Comparison of ENCODE assay signal across 14 cellular contexts in genomic region chr1:114719424-114719787, GRCh38. TPM values are rescaled to one million over a fixed set of nuclear protein-coding genes. Genes with fewer than 3 reads are reported as not detected.
DNase-seq lines count a peak whose midpoint lies in the region; FAIRE-seq and TF ChIP-seq lines count a peak whose summit lies in the region.
"Had no signal": no experiment of that assay in that cellular context is flagged by ENCODE, and none has a peak within 500 bp of the region (broad histone marks: within the 10 kb centered on the region; RNA-seq: fewer than 3 reads in every experiment).

No MANE protein-coding gene starts in this region.

- no peak overlapping the region for H2BK120ac ChIP-seq in mesenchymal stem cell (ENCODE audit: low read depth, low read length)

- no peak overlapping the region for H4K8ac ChIP-seq in mesenchymal stem cell (ENCODE audit: low read length)

- FAIRE-seq in H54 (lab: Jason Lieb, UNC) (no peak), astrocyte (lab: Jason Lieb, UNC) (no peak)

- H3K4ac ChIP-seq in mesenchymal stem cell (ENCODE audit: low read depth in 1 of 2, low read length in 2 of 2) = no peak overlapping the region

- no peak overlapping the region for H2BK15ac ChIP-seq in mesenchymal stem cell (ENCODE audit: low read depth, poor library complexity, severe bottlenecking)

- TF ChIP-seq CTCF in astrocyte (IDR thresholded peaks at IDR 0.05; ENCODE audit: insufficient read depth, low read depth, low read length) = no peak
- TF ChIP-seq CTCF in SK-N-SH (IDR thresholded peaks at IDR 0.05) = no peak

- H3K36me3 ChIP-seq in CD4-positive, alpha-beta memory T cell (ENCODE audit: insufficient read depth, low read length) = peaks cover 58% of the 10 kb centered on the region
- H3K36me3 ChIP-seq in astrocyte (ENCODE audit: insufficient read depth, low read length) = peaks cover 63% of the 10 kb centered on the region
- H3K36me3 ChIP-seq in mesenchymal stem cell (ENCODE audit: control insufficient read depth in 1 of 2, insufficient read depth in 2 of 2, low read depth in 1 of 2, low read length in 2 of 2) = peaks cover 20 to 76% of the 10 kb centered on the region in 2 experiments
- H3K36me3 ChIP-seq in SK-N-SH (replicated peaks in 1 of 2; ENCODE audit: control insufficient read depth in 1 of 2, insufficient read depth in 2 of 2, low read length in 1 of 2) = peaks cover 70 to 72% of the 10 kb centered on the region in 2 experiments

- no peak overlapping the region for H3K4me3 ChIP-seq in CD4-positive, alpha-beta memory T cell (ENCODE audit: low read length in 2 of 2)
- no peak overlapping the region for H3K4me3 ChIP-seq in astrocyte (ENCODE audit: insufficient read depth, low read depth, low read length)
- no peak overlapping the region for H3K4me3 ChIP-seq in mesenchymal stem cell (ENCODE audit: insufficient read depth in 1 of 2, low read depth in 1 of 2, low read length in 2 of 2)
- H3K4me3 ChIP-seq in SK-N-SH (ENCODE audit: low read depth in 2 of 2, low read length in 1 of 2) = no peak overlapping the region

- intact Hi-C loops in CD4-positive, alpha-beta memory T cell (cut with micrococcal nuclease) = no loop called here

- no peak overlapping the region for H3K18ac ChIP-seq in mesenchymal stem cell (ENCODE audit: low read depth in 1 of 2, low read length in 2 of 2)

- no peak overlapping the region for H3K23ac ChIP-seq in mesenchymal stem cell (ENCODE audit: low read length in 2 of 2)

- H3K27me3 ChIP-seq in CD4-positive, alpha-beta memory T cell (ENCODE audit: insufficient read depth, low read length) = no peaks in the 10 kb centered on the region
- H3K27me3 ChIP-seq in astrocyte (ENCODE audit: insufficient read depth, low read length) (no peaks in the 10 kb centered on the region), mesenchymal stem cell (ENCODE audit: control insufficient read depth in 1 of 2, insufficient read depth in 1 of 2, low read length in 2 of 2) (no peaks in the 10 kb centered on the region), SK-N-SH (ENCODE audit: insufficient read depth) (no peaks in the 10 kb centered on the region)

- H3K14ac ChIP-seq in mesenchymal stem cell (ENCODE audit: low read length in 2 of 2) = no peak overlapping the region

- no peak overlapping the region for H4K91ac ChIP-seq in mesenchymal stem cell (ENCODE audit: low read length)

- 80% methylated on average over 3 of the region's 3 CpGs for WGBS in mesenchymal stem cell
- WGBS in SK-N-SH (ENCODE audit: low lambda C conversion rate) = 73% methylated on average over 3 of the region's 3 CpGs

- no peak overlapping the region for H2AK5ac ChIP-seq in mesenchymal stem cell (ENCODE audit: low read length, severe bottlenecking)

- TF ChIP-seq EP300 in SK-N-SH (IDR thresholded peaks at IDR 0.05; ENCODE audit: borderline replicate concordance in 1 of 2, low read depth in 1 of 2, low read length in 1 of 2) = no peak

- H3K9me3 Mint-ChIP-seq in CD4-positive, alpha-beta memory T cell = no peaks in the 10 kb centered on the region
- H3K9me3 Mint-ChIP-seq in astrocyte (ENCODE audit: unreplicated experiment) = no peaks in the 10 kb centered on the region
- H3K9me3 Mint-ChIP-seq: CD14-positive monocyte had no signal

- TF ChIP-seq RAD21 in SK-N-SH (IDR thresholded peaks at IDR 0.05; ENCODE audit: low read length) = no peak

- H3K9me2 ChIP-seq in SK-N-SH = no peaks in the 10 kb centered on the region

- POLR2A ChIA-PET in CD4-positive, alpha-beta memory T cell (lab: Charles Lee; ENCODE audit: partially characterized antibody) = interaction anchor here (1.1 kb wide), 1 partner anchor 61 kb away, joined by 3 read pairs; the partner anchor contains the start of gene SIKE1
- POLR2A ChIA-PET in SK-N-SH (lab: Yijun Ruan, JAX) (no interaction called here), HEK293T (lab: Yijun Ruan, JAX) (no interaction called here)

- peaks cover 50% of the 10 kb centered on the region for H3F3A ChIP-seq in SK-N-SH (replicated peaks; ENCODE audit: insufficient read depth)

- H2BK5ac ChIP-seq in mesenchymal stem cell (ENCODE audit: low read depth, low read length, poor library complexity, severe bottlenecking) = no peak overlapping the region

- no peak for TF ChIP-seq POLR2A in H54 (IDR thresholded peaks at IDR 0.05; ENCODE audit: low read depth, low read length)

- H2BK12ac ChIP-seq in mesenchymal stem cell (ENCODE audit: low read length in 2 of 2) = no peak overlapping the region

- peaks cover 47 to 82% of the 10 kb centered on the region in 2 donors for H3K36me3 Mint-ChIP-seq in CD4-positive, alpha-beta memory T cell
- peaks cover 9% of the 10 kb centered on the region for H3K36me3 Mint-ChIP-seq in astrocyte (ENCODE audit: low read depth, unreplicated experiment)

- H3K79me1 ChIP-seq in mesenchymal stem cell (replicated peaks; ENCODE audit: low read length, poor library complexity, severe bottlenecking) = peaks cover 9% of the 10 kb centered on the region

- H2AFZ ChIP-seq in astrocyte (ENCODE audit: low read depth, low read length) (no peak overlapping the region), mesenchymal stem cell (ENCODE audit: low read depth, low read length) (no peak overlapping the region), SK-N-SH (ENCODE audit: low read depth) (no peak overlapping the region)

- CTCF ChIA-PET in CD4-positive, alpha-beta memory T cell (lab: Charles Lee; ENCODE audit: partially characterized antibody) = interaction anchor here (1.5 kb wide), 1 partner anchor 372 kb away, joined by 3 read pairs; no protein-coding TSS in a partner anchor
- CTCF ChIA-PET in SK-N-SH (lab: Yijun Ruan, JAX) (interaction anchor here (0.6 to 1.5 kb wide), 2 partner anchors 38 to 372 kb away, joined by 3 to 5 read pairs; partner anchors contain the start of gene CSDE1), HEK293T (lab: Yijun Ruan, JAX) (no interaction called here)

- H3K9ac ChIP-seq in astrocyte (ENCODE audit: low read length) = peak overlapping the region; percentile 36
- H3K9ac ChIP-seq in mesenchymal stem cell (ENCODE audit: low read length) = peak overlapping the region; percentile 12
- H3K9ac ChIP-seq in SK-N-SH = no peak overlapping the region

- H3K4me1 ChIP-seq in CD4-positive, alpha-beta memory T cell (ENCODE audit: insufficient read depth, low read length) = peaks cover 21% of the 10 kb centered on the region
- H3K4me1 ChIP-seq in astrocyte (ENCODE audit: insufficient read depth, low read length) (peaks cover 8% of the 10 kb centered on the region), mesenchymal stem cell (ENCODE audit: control insufficient read depth, insufficient read depth, low read depth, low read length) (peaks cover 7% of the 10 kb centered on the region), SK-N-SH (ENCODE audit: control insufficient read depth in 1 of 2, insufficient read depth in 2 of 2, low read depth in 1 of 2, low read length in 1 of 2) (peaks cover 9 to 13% of the 10 kb centered on the region in 2 experiments; a peak in 3 of 4 replicates)

- H3K27ac Mint-ChIP-seq in CD4-positive, alpha-beta memory T cell = peak overlapping the region in 6 of 7 donors; percentile 19 to 100 (median 51)
- peak overlapping the region; percentile 78 for H3K27ac Mint-ChIP-seq in astrocyte (ENCODE audit: unreplicated experiment)

- H3K79me2 ChIP-seq in astrocyte (ENCODE audit: insufficient read depth, low read length) (peaks cover 26% of the 10 kb centered on the region), SK-N-SH (ENCODE audit: insufficient read depth) (peaks cover 29% of the 10 kb centered on the region)

- DNase-seq in CD4-positive, alpha-beta memory T cell = no peak
- DNase-seq in H54 (ENCODE audit: insufficient read length, low spot score) = peak; percentile 3
- peak; percentile 25 for DNase-seq in astrocyte (ENCODE audit: low read depth)
- DNase-seq in mesenchymal stem cell = peak; percentile 9
- no peak for DNase-seq in SK-N-SH
- DNase-seq in HEK293T (ENCODE audit: extremely low spot score) = no peak
- DNase-seq in pons (ENCODE audit: low spot score) = no peak
- no peak for DNase-seq in NOMO-1 (lab: John Stamatoyannopoulos, UW; ENCODE audit: unreplicated experiment in 2 of 2)
- DNase-seq: NCI-H1930, NCI-H69, Right ventricle myocardium superior, substantia nigra had no signal

- H3K9me3 ChIP-seq in CD4-positive, alpha-beta memory T cell (ENCODE audit: control insufficient read depth in 1 of 2, low read length in 2 of 2) = no peaks in the 10 kb centered on the region
- H3K9me3 ChIP-seq in astrocyte (ENCODE audit: insufficient read depth, low read depth, low read length) (no peaks in the 10 kb centered on the region), mesenchymal stem cell (ENCODE audit: control insufficient read depth, low read length) (no peaks in the 10 kb centered on the region), SK-N-SH (no peaks in the 10 kb centered on the region)

- no peak overlapping the region for H3K4me3 Mint-ChIP-seq in CD4-positive, alpha-beta memory T cell
- no peak overlapping the region for H3K4me3 Mint-ChIP-seq in astrocyte (ENCODE audit: unreplicated experiment)
- H3K4me3 Mint-ChIP-seq: CD14-positive monocyte had no signal

- no peaks in the 10 kb centered on the region for H3K27me3 Mint-ChIP-seq in CD4-positive, alpha-beta memory T cell
- H3K27me3 Mint-ChIP-seq in astrocyte (ENCODE audit: low read depth, unreplicated experiment) = no peaks in the 10 kb centered on the region

- no peak overlapping the region for H3K27ac ChIP-seq in CD4-positive, alpha-beta memory T cell (ENCODE audit: low read depth, low read length)
- peak overlapping the region; percentile 66 for H3K27ac ChIP-seq in astrocyte (ENCODE audit: low read depth, low read length)
- H3K27ac ChIP-seq in mesenchymal stem cell (ENCODE audit: low read length, poor library complexity, severe bottlenecking) = peak overlapping the region; percentile 20
- peak overlapping the region in 1 of 2 experiments; percentile 53; a peak in 2 of 4 replicates for H3K27ac ChIP-seq in SK-N-SH (ENCODE audit: low read depth in 2 of 2, low read length in 1 of 2)

- H3K4me2 ChIP-seq in astrocyte (ENCODE audit: low read length) = no peak overlapping the region
- no peak overlapping the region for H3K4me2 ChIP-seq in mesenchymal stem cell (ENCODE audit: low read length, poor library complexity, severe bottlenecking)
- H3K4me2 ChIP-seq in SK-N-SH = no peak overlapping the region

- H3K4me1 Mint-ChIP-seq in CD4-positive, alpha-beta memory T cell = peaks cover 11 to 21% (median 18%) of the 10 kb centered on the region in 4 donors
- peaks cover 24% of the 10 kb centered on the region for H3K4me1 Mint-ChIP-seq in astrocyte (ENCODE audit: low read depth, unreplicated experiment)

- H4K20me1 ChIP-seq in astrocyte (ENCODE audit: insufficient read depth, low read length) (no peaks in the 10 kb centered on the region), SK-N-SH (ENCODE audit: insufficient read depth) (no peaks in the 10 kb centered on the region)

RNA-seq across cellular contexts. Expression of gene NRAS, which starts 2.8 kb away (rescaled TPM):
- 10 to 100 TPM; 22.0 to 22.3 TPM for total RNA-seq in CD4-positive, alpha-beta memory T cell
- 10 to 100 TPM; 18.0 to 29.3 TPM for polyA plus RNA-seq in CD4-positive, alpha-beta memory T cell
- total RNA-seq in astrocyte = 59.1 and 63.8 TPM in 2 replicates
- polyA plus RNA-seq in mesenchymal stem cell (2013, experiment 1 of 2) = 55.7 TPM
- polyA plus RNA-seq in mesenchymal stem cell (2013, experiment 2 of 2) = 59.7 TPM
- polyA plus RNA-seq in SK-N-SH (2012; rRNA removed) = 15.9 and 23.3 TPM in 2 replicates
- polyA plus RNA-seq in SK-N-SH (2012; cell fraction: cytosol; rRNA removed) = 25.6 and 30.4 TPM in 2 replicates
- 4.3 and 10.7 TPM in 2 replicates for polyA plus RNA-seq in SK-N-SH (2012; cell fraction: nucleus; rRNA removed)

RNA-seq across cellular contexts. Expression of gene AMPD1, which starts 24.1 kb away (rescaled TPM):
- not detected for total RNA-seq in CD4-positive, alpha-beta memory T cell
- not detected for polyA plus RNA-seq in CD4-positive, alpha-beta memory T cell
- not detected in 2 replicates for total RNA-seq in astrocyte
- polyA plus RNA-seq in mesenchymal stem cell (2013, experiment 1 of 2) = not detected
- not detected for polyA plus RNA-seq in mesenchymal stem cell (2013, experiment 2 of 2)
- not detected in 2 replicates for polyA plus RNA-seq in SK-N-SH (2012; rRNA removed)
- not detected in 2 replicates for polyA plus RNA-seq in SK-N-SH (2012; cell fraction: cytosol; rRNA removed)
- not detected in 2 replicates for polyA plus RNA-seq in SK-N-SH (2012; cell fraction: nucleus; rRNA removed)
- total RNA-seq: kidney epithelial cell, Right ventricle myocardium superior had no signal
- polyA plus RNA-seq: CD14-positive monocyte had no signal

RNA-seq across cellular contexts. Expression of gene CSDE1, which starts 38.4 kb away (rescaled TPM):
- total RNA-seq in CD4-positive, alpha-beta memory T cell = 100 to 1,000 TPM; 530 to 559 TPM
- 100 to 1,000 TPM; 391 to 444 TPM for polyA plus RNA-seq in CD4-positive, alpha-beta memory T cell
- 562 and 635 TPM in 2 replicates for total RNA-seq in astrocyte
- polyA plus RNA-seq in mesenchymal stem cell (2013, experiment 1 of 2) = 385 TPM
- polyA plus RNA-seq in mesenchymal stem cell (2013, experiment 2 of 2) = 375 TPM
- 151 and 249 TPM in 2 replicates for polyA plus RNA-seq in SK-N-SH (2012; rRNA removed)
- polyA plus RNA-seq in SK-N-SH (2012; cell fraction: cytosol; rRNA removed) = 200 and 223 TPM in 2 replicates
- polyA plus RNA-seq in SK-N-SH (2012; cell fraction: nucleus; rRNA removed) = 95.9 and 193 TPM in 2 replicates

RNA-seq across cellular contexts. Expression of gene DENND2C, which starts 49.6 kb away (rescaled TPM):
- total RNA-seq in CD4-positive, alpha-beta memory T cell = under 1 TPM; 0.76 to 0.78 TPM
- under 1 TPM; 0.45 to 0.56 TPM for polyA plus RNA-seq in CD4-positive, alpha-beta memory T cell
- total RNA-seq in astrocyte = 2.8 and 3.2 TPM in 2 replicates
- 0.36 TPM for polyA plus RNA-seq in mesenchymal stem cell (2013, experiment 1 of 2)
- 0.29 TPM for polyA plus RNA-seq in mesenchymal stem cell (2013, experiment 2 of 2)
- 0.02 and 0.03 TPM in 2 replicates for polyA plus RNA-seq in SK-N-SH (2012; rRNA removed)
- 0.04 and 0.06 TPM in 2 replicates for polyA plus RNA-seq in SK-N-SH (2012; cell fraction: cytosol; rRNA removed)
- 0.05 and 0.18 TPM in 2 replicates for polyA plus RNA-seq in SK-N-SH (2012; cell fraction: nucleus; rRNA removed)

Comparison
In these comparisons a context has a peak if more than half of its experiments do, and no peak if none do; other contexts are left out.
1. DNase-seq: peak in H54 (single experiment), astrocyte (single experiment) and mesenchymal stem cell (single experiment); none in CD4-positive, alpha-beta memory T cell (0 of 5), SK-N-SH (single experiment), HEK293T (single experiment), pons (single experiment) and NOMO-1 (0 of 2).